ENCODE assay signal across 8 cellular contexts in genomic region chr2:19900536-19901200, GRCh38. TPM values are rescaled to one million over a fixed set of nuclear protein-coding genes. Genes with fewer than 3 reads are reported as not detected.
DNase-seq lines count a peak whose midpoint lies in the region; ATAC-seq lines count a peak whose summit lies in the region.

No MANE protein-coding gene starts in this region.

- intact Hi-C loops in posterior cingulate gyrus (cut with DNase I): loop anchor here (5.0 kb wide), 3 partner anchors 87 to 1338 kb away; partner anchors contain the start of genes LAPTM4A and RDH14

- DNase-seq in activated naive CD4-positive, alpha-beta T cell treated with Interleukin-2 at 50 U/mL for 16 hours: peak; percentile 30
- DNase-seq in activated naive CD4-positive, alpha-beta T cell treated with anti-CD3 and anti-CD28 coated beads, Interleukin-2, amount 50 U/mL, for 16 hours: no peak
- peak; percentile 52 for DNase-seq in NAMALWA (ENCODE audit: low spot score)
- DNase-seq in adipocyte (ENCODE audit: low read depth): peak; percentile 25
- no peak for DNase-seq in posterior cingulate gyrus

- no peak for ATAC-seq in HG02884 (IDR thresholded peaks at IDR 0.05; ENCODE audit: unreplicated experiment)

- H3K4me3 ChIP-seq in adipocyte (ENCODE audit: low read length) (peak overlapping the region; percentile 98), iPS-18a (ENCODE audit: low read length) (peak overlapping the region; percentile 80), skeletal muscle tissue (ENCODE audit: low read length in 3 of 3) (peak overlapping the region; percentile 98 to 100 (median 99))

- no peaks in the 10 kb centered on the region for H3K9me3 ChIP-seq in adipocyte (ENCODE audit: control insufficient read depth, low read length)
- H3K9me3 ChIP-seq in iPS-18a (ENCODE audit: control insufficient read depth, low read depth, low read length): no peaks in the 10 kb centered on the region
- no peaks in the 10 kb centered on the region for H3K9me3 ChIP-seq in skeletal muscle tissue (ENCODE audit: control insufficient read depth in 3 of 3, low read length in 3 of 3)

- H3K36me3 ChIP-seq in adipocyte (ENCODE audit: control insufficient read depth, insufficient read depth, low read length, severe bottlenecking): no peaks in the 10 kb centered on the region
- H3K36me3 ChIP-seq in iPS-18a (ENCODE audit: control insufficient read depth, low read depth, low read length): no peaks in the 10 kb centered on the region
- H3K36me3 ChIP-seq in skeletal muscle tissue (ENCODE audit: control insufficient read depth in 3 of 3, insufficient read depth in 3 of 3, low read length in 3 of 3): no peaks in the 10 kb centered on the region

- H3K27me3 ChIP-seq in adipocyte (replicated peaks; ENCODE audit: control insufficient read depth, insufficient read depth, low read length) (no peaks in the 10 kb centered on the region), iPS-18a (ENCODE audit: control insufficient read depth, insufficient read depth, low read length) (no peaks in the 10 kb centered on the region), skeletal muscle tissue (ENCODE audit: control insufficient read depth in 3 of 3, insufficient read depth in 3 of 3, low read length in 3 of 3) (no peaks in the 10 kb centered on the region)

- H3K4me1 ChIP-seq in adipocyte (ENCODE audit: control insufficient read depth, insufficient read depth, low read length) (peaks cover 47% of the 10 kb centered on the region), iPS-18a (ENCODE audit: control insufficient read depth, low read depth, low read length) (peaks cover 9% of the 10 kb centered on the region), skeletal muscle tissue (ENCODE audit: control insufficient read depth in 3 of 3, insufficient read depth in 3 of 3, low read length in 3 of 3) (peaks cover 21 to 30% (median 27%) of the 10 kb centered on the region in 3 donors)

- H3K27ac ChIP-seq in iPS-18a (ENCODE audit: low read length): peak overlapping the region; percentile 44
- peak overlapping the region; percentile 98 for H3K27ac ChIP-seq in skeletal muscle tissue (ENCODE audit: low read depth, low read length)

- H3K9ac ChIP-seq in adipocyte (ENCODE audit: low read length): peak overlapping the region; percentile 99
- peak overlapping the region; percentile 95 for H3K9ac ChIP-seq in iPS-18a (ENCODE audit: low read length)
- peak overlapping the region; percentile 91 to 100 (median 95) for H3K9ac ChIP-seq in skeletal muscle tissue (ENCODE audit: low read depth in 1 of 3, low read length in 3 of 3)

RNA-seq across cellular contexts. Expression of gene TTC32, which starts 1.1 kb away (rescaled TPM):
- total RNA-seq in skeletal muscle tissue: 2.6 TPM

Comparison
In these comparisons a context has a peak if more than half of its experiments do, and no peak if none do; other contexts are left out.
1. DNase-seq: peak in activated naive CD4-positive, alpha-beta T cell treated with Interleukin-2 at 50 U/mL for 16 hours (single experiment), NAMALWA (single experiment) and adipocyte (single experiment); none in activated naive CD4-positive, alpha-beta T cell treated with anti-CD3 and anti-CD28 coated beads, Interleukin-2, amount 50 U/mL, for 16 hours (single experiment) and posterior cingulate gyrus (0 of 10).
2. Peak in every context shown above with its lines, with median percentiles within 50 percentile points of each other: H3K4me3 ChIP-seq and H3K9ac ChIP-seq.